Comparison of ENCODE assay signal across 23 cellular contexts in the genomic region with DNA sequence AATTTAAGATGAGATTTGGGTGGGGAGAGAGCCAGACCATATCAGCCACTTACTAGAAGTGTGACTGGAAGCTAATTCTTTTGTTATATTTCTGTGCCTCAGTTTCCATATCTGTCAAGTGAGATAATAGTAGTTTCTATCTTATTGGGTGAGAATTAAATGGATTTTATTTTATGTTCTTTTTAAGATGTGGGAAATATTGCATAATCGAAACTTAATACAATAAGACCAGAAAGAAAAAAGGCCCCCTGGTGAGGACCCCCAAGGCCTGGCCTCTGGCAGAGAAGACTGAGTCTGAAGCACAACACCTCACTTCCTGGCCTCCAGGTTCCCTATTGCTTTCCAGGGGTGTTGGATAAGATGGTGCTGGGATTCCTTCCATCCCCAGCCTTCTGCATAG.
"Had no signal": no experiment of that assay in that cellular context is flagged by ENCODE, and none has a peak within 500 bp of the region (broad histone marks: within the 10 kb centered on the region; RNA-seq: fewer than 3 reads in every experiment).

No MANE protein-coding gene starts in this region.

- H3K9me3 Mint-ChIP-seq: activated CD4-positive, alpha-beta T cell treated with anti-CD3 and anti-CD28 coated beads, Interleukin-2, amount 10 ng/mL, durations not matched to agents 24 days and 14 days; activated naive CD4-positive, alpha-beta T cell treated with anti-CD3 and anti-CD28 coated beads, Interleukin-2, amount 50 U/mL, for 72 hours; activated T-cell treated with anti-CD3 and anti-CD28 coated beads, Interleukin-2, amount 50 U/mL, for 4 hours; T-helper 1 cell treated with Interleukin-12 subunit alpha and Interleukin-12 subunit beta and Interleukin-4 antibody, amounts not matched to agents 30 μg/mL and 1 μg/mL, for 36 hours; WTC11 had no signal

- H3K36me3 Mint-ChIP-seq: activated naive CD4-positive, alpha-beta T cell treated with anti-CD3 and anti-CD28 coated beads, Interleukin-2, amount 50 U/mL, for 72 hours; WTC11 had no signal

- DNase-seq: activated CD4-positive, alpha-beta T cell treated with anti-CD3 and anti-CD28 coated beads for 1 hour; activated CD4-positive, alpha-beta T cell treated with anti-CD3 and anti-CD28 coated beads, Interleukin-2, amount 10 ng/mL, durations not matched to agents 24 days and 14 days; activated CD4-positive, alpha-beta T cell treated with anti-CD3 and anti-CD28 coated beads, Interleukin-2, amount 50 U/mL, for 48 hours; activated CD8-positive, alpha-beta memory T cell treated with anti-CD3 and anti-CD28 coated beads, Interleukin-2, amount 10 ng/mL, durations not matched to agents 7 days and 5 days; activated effector memory CD4-positive, alpha-beta T cell treated with anti-CD3 and anti-CD28 coated beads, Interleukin-2, amount 50 U/mL, for 16 hours; activated naive CD4-positive, alpha-beta T cell treated with Interleukin-2 at 50 U/mL for 16 hours; activated T-cell treated with anti-CD3 and anti-CD28 coated beads, Interleukin-2, amount 50 U/mL, for 4 hours; brain microvascular endothelial cell; KBM-7; NCI-H1092; NCI-H1417 treated with DMSO at 0.1 percent for 48 hours; NCI-H1694; NCI-H2029; NCI-H510A treated with DMSO at 0.1 percent for 48 hours; NCI-H69; NK-92 treated with Interleukin-12 subunit alpha and Interleukin-12 subunit beta, amount 100 ng/mL, for 24 hours; PC-3; SHP77 had no signal

- H3K27me3 ChIP-seq: brain microvascular endothelial cell, cardiac muscle cell had no signal

- H3K9me3 ChIP-seq: SJSA1 had no signal

- H3K27me3 Mint-ChIP-seq: activated CD8-positive, alpha-beta memory T cell treated with anti-CD3 and anti-CD28 coated beads, Interleukin-2, amount 10 ng/mL, durations not matched to agents 7 days and 5 days had no signal

- H3K4me3 Mint-ChIP-seq: activated CD4-positive, alpha-beta T cell treated with anti-CD3 and anti-CD28 coated beads, Interleukin-2, amount 10 ng/mL, durations not matched to agents 24 days and 14 days; activated CD8-positive, alpha-beta memory T cell treated with anti-CD3 and anti-CD28 coated beads, Interleukin-2, amount 10 ng/mL, durations not matched to agents 7 days and 5 days; activated T-cell treated with anti-CD3 and anti-CD28 coated beads, Interleukin-2, amount 50 U/mL, for 4 hours; T-helper 1 cell treated with Interleukin-12 subunit alpha and Interleukin-12 subunit beta and Interleukin-4 antibody, amounts not matched to agents 30 μg/mL and 1 μg/mL, for 36 hours; WTC11 had no signal

- H3K27ac Mint-ChIP-seq: activated CD4-positive, alpha-beta T cell treated with anti-CD3 and anti-CD28 coated beads, Interleukin-2, amount 10 ng/mL, durations not matched to agents 24 days and 14 days; activated naive CD4-positive, alpha-beta T cell treated with anti-CD3 and anti-CD28 coated beads, Interleukin-2, amount 50 U/mL, for 72 hours; T-helper 1 cell treated with Interleukin-12 subunit alpha and Interleukin-12 subunit beta and Interleukin-4 antibody, amounts not matched to agents 30 μg/mL and 1 μg/mL, for 36 hours; WTC11 had no signal

- H3K36me3 ChIP-seq: brain microvascular endothelial cell, cardiac muscle cell, SJSA1 had no signal

- H3K4me3 ChIP-seq: cardiac muscle cell, SJSA1 had no signal

- H3K4me1 Mint-ChIP-seq: WTC11 had no signal

- H3K27ac ChIP-seq: brain microvascular endothelial cell, cardiac muscle cell, SJSA1 had no signal

- H3K4me1 ChIP-seq: SJSA1 had no signal
